ENCODE assay signal across 1 cellular context in genomic region chr14:92665699-92666110, GRCh38.
TF ChIP-seq lines count a peak whose summit lies in the region.

No MANE protein-coding gene starts in this region.

TF ChIP-seq in WTC11, 78 proteins besides CTCF, POLR2A, EP300 and RAD21 (continued from another document):
- TF ChIP-seq, protein P1, sequence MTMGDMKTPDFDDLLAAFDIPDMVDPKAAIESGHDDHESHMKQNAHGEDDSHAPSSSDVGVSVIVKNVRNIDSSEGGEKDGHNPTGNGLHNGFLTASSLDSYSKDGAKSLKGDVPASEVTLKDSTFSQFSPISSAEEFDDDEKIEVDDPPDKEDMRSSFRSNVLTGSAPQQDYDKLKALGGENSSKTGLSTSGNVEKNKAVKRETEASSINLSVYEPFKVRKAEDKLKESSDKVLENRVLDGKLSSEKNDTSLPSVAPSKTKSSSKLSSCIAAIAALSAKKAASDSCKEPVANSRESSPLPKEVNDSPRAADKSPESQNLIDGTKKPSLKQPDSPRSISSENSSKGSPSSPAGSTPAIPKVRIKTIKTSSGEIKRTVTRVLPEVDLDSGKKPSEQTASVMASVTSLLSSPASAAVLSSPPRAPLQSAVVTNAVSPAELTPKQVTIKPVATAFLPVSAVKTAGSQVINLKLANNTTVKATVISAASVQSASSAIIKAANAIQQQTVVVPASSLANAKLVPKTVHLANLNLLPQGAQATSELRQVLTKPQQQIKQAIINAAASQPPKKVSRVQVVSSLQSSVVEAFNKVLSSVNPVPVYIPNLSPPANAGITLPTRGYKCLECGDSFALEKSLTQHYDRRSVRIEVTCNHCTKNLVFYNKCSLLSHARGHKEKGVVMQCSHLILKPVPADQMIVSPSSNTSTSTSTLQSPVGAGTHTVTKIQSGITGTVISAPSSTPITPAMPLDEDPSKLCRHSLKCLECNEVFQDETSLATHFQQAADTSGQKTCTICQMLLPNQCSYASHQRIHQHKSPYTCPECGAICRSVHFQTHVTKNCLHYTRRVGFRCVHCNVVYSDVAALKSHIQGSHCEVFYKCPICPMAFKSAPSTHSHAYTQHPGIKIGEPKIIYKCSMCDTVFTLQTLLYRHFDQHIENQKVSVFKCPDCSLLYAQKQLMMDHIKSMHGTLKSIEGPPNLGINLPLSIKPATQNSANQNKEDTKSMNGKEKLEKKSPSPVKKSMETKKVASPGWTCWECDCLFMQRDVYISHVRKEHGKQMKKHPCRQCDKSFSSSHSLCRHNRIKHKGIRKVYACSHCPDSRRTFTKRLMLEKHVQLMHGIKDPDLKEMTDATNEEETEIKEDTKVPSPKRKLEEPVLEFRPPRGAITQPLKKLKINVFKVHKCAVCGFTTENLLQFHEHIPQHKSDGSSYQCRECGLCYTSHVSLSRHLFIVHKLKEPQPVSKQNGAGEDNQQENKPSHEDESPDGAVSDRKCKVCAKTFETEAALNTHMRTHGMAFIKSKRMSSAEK (CRISPR knock-in tag; IDR thresholded peaks at IDR 0.05; ENCODE audit: borderline replicate concordance), result no peak
- no peak for TF ChIP-seq PRRX2 (CRISPR knock-in tag; IDR thresholded peaks at IDR 0.05)
- TF ChIP-seq ZNF317 (CRISPR knock-in tag; IDR thresholded peaks at IDR 0.05; ENCODE audit: borderline replicate concordance, low read depth), result no peak
- no peak for TF ChIP-seq GRHL2 (CRISPR knock-in tag; IDR thresholded peaks at IDR 0.05; ENCODE audit: insufficient replicate concordance, severe bottlenecking)
- no peak for TF ChIP-seq RELA (CRISPR knock-in tag; IDR thresholded peaks at IDR 0.05; ENCODE audit: borderline replicate concordance)
- no peak for TF ChIP-seq NR2C2 (CRISPR knock-in tag; IDR thresholded peaks at IDR 0.05)
